1 cellular context compared by ENCODE assay signal in genomic region chr6:108002365-108003221, GRCh38.
TF ChIP-seq lines count a peak whose summit lies in the region.

No MANE protein-coding gene starts in this region.

TF ChIP-seq in HepG2, 621 proteins besides CTCF, POLR2A, EP300 and RAD21 (continued from another document and continues in another):
- TF ChIP-seq, protein P1, sequence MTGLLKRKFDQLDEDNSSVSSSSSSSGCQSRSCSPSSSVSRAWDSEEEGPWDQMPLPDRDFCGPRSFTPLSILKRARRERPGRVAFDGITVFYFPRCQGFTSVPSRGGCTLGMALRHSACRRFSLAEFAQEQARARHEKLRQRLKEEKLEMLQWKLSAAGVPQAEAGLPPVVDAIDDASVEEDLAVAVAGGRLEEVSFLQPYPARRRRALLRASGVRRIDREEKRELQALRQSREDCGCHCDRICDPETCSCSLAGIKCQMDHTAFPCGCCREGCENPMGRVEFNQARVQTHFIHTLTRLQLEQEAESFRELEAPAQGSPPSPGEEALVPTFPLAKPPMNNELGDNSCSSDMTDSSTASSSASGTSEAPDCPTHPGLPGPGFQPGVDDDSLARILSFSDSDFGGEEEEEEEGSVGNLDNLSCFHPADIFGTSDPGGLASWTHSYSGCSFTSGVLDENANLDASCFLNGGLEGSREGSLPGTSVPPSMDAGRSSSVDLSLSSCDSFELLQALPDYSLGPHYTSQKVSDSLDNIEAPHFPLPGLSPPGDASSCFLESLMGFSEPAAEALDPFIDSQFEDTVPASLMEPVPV (CRISPR knock-in tag; IDR thresholded peaks at IDR 0.05): no peak
- no peak for TF ChIP-seq ZNF253 (CRISPR knock-in tag; IDR thresholded peaks at IDR 0.05; ENCODE audit: borderline replicate concordance)
- no peak for TF ChIP-seq AHDC1 (CRISPR knock-in tag; IDR thresholded peaks at IDR 0.05; ENCODE audit: borderline replicate concordance)
- TF ChIP-seq RAD51 (IDR thresholded peaks at IDR 0.05; ENCODE audit: borderline replicate concordance): peak; percentile 33; the same call in 1 of the 2 replicates
- TF ChIP-seq MZF1 (CRISPR knock-in tag; IDR thresholded peaks at IDR 0.05; ENCODE audit: borderline replicate concordance): no peak
- TF ChIP-seq XBP1 (CRISPR knock-in tag; IDR thresholded peaks at IDR 0.05): no peak
- peak; percentile 25; the same call in 1 of the 2 replicates for TF ChIP-seq MED1 (CRISPR knock-in tag; IDR thresholded peaks at IDR 0.05)
- TF ChIP-seq SYNCRIP (IDR thresholded peaks at IDR 0.05; ENCODE audit: insufficient read depth, low read depth, low read length): no peak
- TF ChIP-seq ZNF280B (CRISPR knock-in tag; IDR thresholded peaks at IDR 0.05; ENCODE audit: borderline replicate concordance): no peak
- TF ChIP-seq PBX2 (CRISPR knock-in tag; IDR thresholded peaks at IDR 0.05): peak; percentile 66; the same call in 1 of the 2 replicates
- TF ChIP-seq MXD1 (CRISPR knock-in tag; IDR thresholded peaks at IDR 0.05): no peak
- no peak for TF ChIP-seq ZNF34 (CRISPR knock-in tag; IDR thresholded peaks at IDR 0.05; ENCODE audit: borderline replicate concordance)
- TF ChIP-seq STAT5B (CRISPR knock-in tag; IDR thresholded peaks at IDR 0.05): no peak
- no peak for TF ChIP-seq MAFF (IDR thresholded peaks at IDR 0.05; ENCODE audit: low read depth, low read length)
- no peak for TF ChIP-seq ZNF24 (IDR thresholded peaks at IDR 0.05)
- TF ChIP-seq JUN (CRISPR knock-in tag; IDR thresholded peaks at IDR 0.05): no peak
- no peak for TF ChIP-seq ARHGAP35 (CRISPR knock-in tag; IDR thresholded peaks at IDR 0.05; ENCODE audit: borderline replicate concordance)
- no peak for TF ChIP-seq CBX2 (IDR thresholded peaks at IDR 0.05; ENCODE audit: low read depth, low read length)
- no peak for TF ChIP-seq CBX2 (CRISPR knock-in tag; IDR thresholded peaks at IDR 0.05; ENCODE audit: low read depth)
- TF ChIP-seq ATF1 (CRISPR knock-in tag; IDR thresholded peaks at IDR 0.05): no peak; the same call in 1 of the 2 replicates
- no peak for TF ChIP-seq RORA (CRISPR knock-in tag; IDR thresholded peaks at IDR 0.05)
- no peak for TF ChIP-seq PREB (CRISPR knock-in tag; IDR thresholded peaks at IDR 0.05)
- TF ChIP-seq, protein P2, sequence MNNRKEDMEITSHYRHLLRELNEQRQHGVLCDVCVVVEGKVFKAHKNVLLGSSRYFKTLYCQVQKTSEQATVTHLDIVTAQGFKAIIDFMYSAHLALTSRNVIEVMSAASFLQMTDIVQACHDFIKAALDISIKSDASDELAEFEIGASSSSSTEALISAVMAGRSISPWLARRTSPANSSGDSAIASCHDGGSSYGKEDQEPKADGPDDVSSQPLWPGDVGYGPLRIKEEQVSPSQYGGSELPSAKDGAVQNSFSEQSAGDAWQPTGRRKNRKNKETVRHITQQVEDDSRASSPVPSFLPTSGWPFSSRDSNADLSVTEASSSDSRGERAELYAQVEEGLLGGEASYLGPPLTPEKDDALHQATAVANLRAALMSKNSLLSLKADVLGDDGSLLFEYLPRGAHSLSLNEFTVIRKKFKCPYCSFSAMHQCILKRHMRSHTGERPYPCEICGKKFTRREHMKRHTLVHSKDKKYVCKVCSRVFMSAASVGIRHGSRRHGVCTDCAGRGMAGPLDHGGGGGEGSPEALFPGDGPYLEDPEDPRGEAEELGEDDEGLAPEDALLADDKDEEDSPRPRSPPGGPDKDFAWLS (CRISPR knock-in tag; IDR thresholded peaks at IDR 0.05; ENCODE audit: borderline replicate concordance): no peak
- no peak for TF ChIP-seq GABPB1 (CRISPR knock-in tag; IDR thresholded peaks at IDR 0.05)
- TF ChIP-seq ZNF616 (CRISPR knock-in tag; IDR thresholded peaks at IDR 0.05; ENCODE audit: low read depth): no peak
- TF ChIP-seq BCLAF1 (IDR thresholded peaks at IDR 0.05): no peak
- no peak for TF ChIP-seq HNRNPLL (IDR thresholded peaks at IDR 0.05; ENCODE audit: low read depth, low read length, poor library complexity, severe bottlenecking)
- TF ChIP-seq LCORL (IDR thresholded peaks at IDR 0.05): no peak
- TF ChIP-seq LCORL (CRISPR knock-in tag; IDR thresholded peaks at IDR 0.05): no peak
- TF ChIP-seq JARID2 (CRISPR knock-in tag; IDR thresholded peaks at IDR 0.05; ENCODE audit: insufficient replicate concordance): no peak
- TF ChIP-seq THAP9 (CRISPR knock-in tag; IDR thresholded peaks at IDR 0.05; ENCODE audit: borderline replicate concordance): no peak
- TF ChIP-seq ZNF468 (CRISPR knock-in tag; IDR thresholded peaks at IDR 0.05): no peak
- TF ChIP-seq, protein P3, sequence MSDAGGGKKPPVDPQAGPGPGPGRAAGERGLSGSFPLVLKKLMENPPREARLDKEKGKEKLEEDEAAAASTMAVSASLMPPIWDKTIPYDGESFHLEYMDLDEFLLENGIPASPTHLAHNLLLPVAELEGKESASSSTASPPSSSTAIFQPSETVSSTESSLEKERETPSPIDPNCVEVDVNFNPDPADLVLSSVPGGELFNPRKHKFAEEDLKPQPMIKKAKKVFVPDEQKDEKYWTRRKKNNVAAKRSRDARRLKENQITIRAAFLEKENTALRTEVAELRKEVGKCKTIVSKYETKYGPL (CRISPR knock-in tag; IDR thresholded peaks at IDR 0.05): 0 out of 2 replicates have a peak, but pooled peaks have one; percentile 47
- no peak for TF ChIP-seq RXRB (CRISPR knock-in tag; IDR thresholded peaks at IDR 0.05; ENCODE audit: borderline replicate concordance)
- TF ChIP-seq DDIT3 (CRISPR knock-in tag; IDR thresholded peaks at IDR 0.05): no peak
- peak; percentile 73 for TF ChIP-seq SALL1 (CRISPR knock-in tag; IDR thresholded peaks at IDR 0.05)
- no peak for TF ChIP-seq TBP (CRISPR knock-in tag; IDR thresholded peaks at IDR 0.05)
- TF ChIP-seq, protein P4, sequence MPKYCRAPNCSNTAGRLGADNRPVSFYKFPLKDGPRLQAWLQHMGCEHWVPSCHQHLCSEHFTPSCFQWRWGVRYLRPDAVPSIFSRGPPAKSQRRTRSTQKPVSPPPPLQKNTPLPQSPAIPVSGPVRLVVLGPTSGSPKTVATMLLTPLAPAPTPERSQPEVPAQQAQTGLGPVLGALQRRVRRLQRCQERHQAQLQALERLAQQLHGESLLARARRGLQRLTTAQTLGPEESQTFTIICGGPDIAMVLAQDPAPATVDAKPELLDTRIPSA (CRISPR knock-in tag; IDR thresholded peaks at IDR 0.05; ENCODE audit: borderline replicate concordance): no peak
